Comparison of ENCODE assay signal across 22 cellular contexts in the genomic region with DNA sequence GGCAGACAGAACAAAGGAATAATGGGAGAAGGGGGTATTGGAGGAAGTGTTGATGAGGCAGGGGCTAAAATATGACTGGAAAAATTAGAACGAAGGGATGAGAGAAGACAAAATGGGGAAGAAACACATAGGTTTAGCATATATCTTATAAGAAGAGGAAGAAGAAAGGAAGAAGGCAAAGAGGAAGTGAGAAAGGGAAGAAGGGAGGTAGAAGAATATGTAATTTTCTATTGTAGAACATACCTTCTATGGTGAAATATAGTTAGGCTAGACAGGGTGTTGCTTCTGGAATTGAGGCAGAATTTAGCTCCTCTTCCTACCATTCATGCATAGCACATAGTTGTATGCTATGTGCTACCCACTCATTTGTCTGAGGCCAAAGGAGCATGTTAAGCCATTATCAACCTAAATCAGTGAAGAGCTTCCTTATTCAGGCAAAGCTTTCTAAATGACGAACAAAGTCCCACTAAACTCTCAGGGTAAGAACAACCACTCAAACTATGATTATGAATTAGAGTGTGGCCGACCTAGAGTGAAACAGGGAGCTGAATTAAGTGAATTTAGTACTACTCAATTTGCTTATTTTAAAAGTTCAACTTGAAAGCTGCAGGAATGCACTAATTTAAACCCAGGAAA.
DNase-seq lines count a peak whose midpoint lies in the region; ATAC-seq and FAIRE-seq lines count a peak whose summit lies in the region.
"Had no signal": no experiment of that assay in that cellular context is flagged by ENCODE, and none has a peak within 500 bp of the region (broad histone marks: within the 10 kb centered on the region; RNA-seq: fewer than 3 reads in every experiment).

No MANE protein-coding gene starts in this region.

- ATAC-seq in GM19463 (IDR thresholded peaks at IDR 0.05; ENCODE audit: unreplicated experiment): peak; percentile 70
- peak; percentile 56 for ATAC-seq in HG03159 (IDR thresholded peaks at IDR 0.05; ENCODE audit: unreplicated experiment)
- ATAC-seq in sciatic nerve: no peak
- no peak for ATAC-seq in HG03025 (IDR thresholded peaks at IDR 0.05; ENCODE audit: low FRiP score, unreplicated experiment)
- ATAC-seq: activated CD4-positive, alpha-beta T cell treated with anti-CD3 and anti-CD28 coated beads for 36 hours; natural killer cell treated with Interleukin-12 subunit alpha and Interleukin-12 subunit beta and Interleukin-15 and Interleukin-18, amount 100 ng/mL, for 72 hours; psoas muscle; stimulated activated naive CD8-positive, alpha-beta T cell treated with anti-CD3 and anti-CD28 coated beads, Interleukin-15, amount 100 ng/mL, for 72 hours had no signal

- FAIRE-seq in GM18507 (lab: Jason Lieb, UNC): peak; percentile 55
- FAIRE-seq: islet of Langerhans had no signal

- intact Hi-C loops in sciatic nerve (cut with DNase I): no loop called here

- DNase-seq in GM18507 (ENCODE audit: extremely low spot score, insufficient read length, low read depth): no peak
- peak; percentile 52 for DNase-seq in OCI-M1 (lab: John Stamatoyannopoulos, UW)
- no peak for DNase-seq in superior temporal gyrus (ENCODE audit: extremely low spot score)
- no peak for DNase-seq in sciatic nerve (ENCODE audit: low spot score)
- no peak for DNase-seq in stimulated activated CD4-positive, alpha-beta T cell treated with anti-CD3 and anti-CD28 coated beads, Interleukin-15, amount 100 ng/mL, for 24 hours
- DNase-seq: ACHN; activated CD4-positive, alpha-beta T cell treated with anti-CD3 and anti-CD28 coated beads for 36 hours; activated naive CD8-positive, alpha-beta T cell treated with anti-CD3 and anti-CD28 coated beads, Interleukin-2, amount 10 ng/mL, durations not matched to agents 7 days and 5 days; activated T-cell treated with anti-CD3 and anti-CD28 coated beads for 4 hours; CD4-positive, alpha-beta memory T cell; esophagus squamous epithelium; heart left ventricle; psoas muscle; Right ventricle myocardium superior; spleen; stimulated activated naive CD8-positive, alpha-beta T cell treated with anti-CD3 and anti-CD28 coated beads, Interleukin-15, amount 100 ng/mL, for 72 hours; uterus had no signal

Comparison
In these comparisons a context has a peak if more than half of its experiments do, and no peak if none do; other contexts are left out.
1. ATAC-seq: peak in GM19463 (single experiment) and HG03159 (single experiment); none in sciatic nerve (single experiment) and HG03025 (single experiment).